Comparison of ENCODE assay signal across 14 cellular contexts in the genomic region with DNA sequence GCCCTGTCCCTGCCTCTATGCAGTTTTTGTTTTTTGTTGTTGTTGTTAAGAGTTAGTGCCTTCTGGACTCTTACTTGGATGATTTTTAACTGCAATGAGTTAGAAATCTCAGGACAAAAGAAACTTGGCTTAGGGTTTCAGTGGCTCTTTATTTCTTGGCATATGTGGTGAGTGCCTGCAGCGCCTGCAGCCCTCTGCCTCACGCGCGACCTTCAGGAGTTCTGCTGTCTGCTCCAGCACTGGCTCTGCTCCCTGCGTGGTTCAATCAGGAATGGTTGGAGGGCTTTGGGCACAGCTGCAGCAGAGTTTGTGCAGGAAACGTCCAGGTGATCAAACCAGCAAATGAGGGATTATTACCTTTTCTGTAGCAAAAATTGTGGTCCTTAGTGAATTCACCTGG. TPM values are rescaled to one million over a fixed set of nuclear protein-coding genes. Genes with fewer than 3 reads are reported as not detected.
DNase-seq lines count a peak whose midpoint lies in the region; ATAC-seq and TF ChIP-seq lines count a peak whose summit lies in the region.
"Had no signal": no experiment of that assay in that cellular context is flagged by ENCODE, and none has a peak within 500 bp of the region (broad histone marks: within the 10 kb centered on the region; RNA-seq: fewer than 3 reads in every experiment).

No MANE protein-coding gene starts in this region.

- intact Hi-C loops in heart left ventricle (cut with DNase I) = no loop called here
- intact Hi-C loops in cardiac septum (cut with DNase I) = no loop called here

- WGBS in heart left ventricle, 4 donors = 42 to 66% (median 55%) methylated on average over 6 of the region's 6 CpGs

- no peaks in the 10 kb centered on the region for H3K36me3 ChIP-seq in heart left ventricle
- H3K36me3 ChIP-seq: SJSA1 had no signal

- ATAC-seq in heart left ventricle (peak in 3 of 4 donors; percentile 70 to 80 (median 73)), HG03342 (IDR thresholded peaks at IDR 0.05; ENCODE audit: unreplicated experiment) (no peak)

- no peaks in the 10 kb centered on the region for H3K27me3 ChIP-seq in heart left ventricle
- H3K27me3 ChIP-seq in layer of hippocampus (ENCODE audit: control insufficient read depth, insufficient read depth, low read length) = no peaks in the 10 kb centered on the region
- H3K27me3 ChIP-seq: SJSA1 had no signal

- H3K27ac ChIP-seq in heart left ventricle (no peak overlapping the region), cingulate gyrus (ENCODE audit: low read depth, low read length) (peak overlapping the region; percentile 42), layer of hippocampus (ENCODE audit: low read depth, low read length) (peak overlapping the region; percentile 42), temporal lobe (ENCODE audit: low read depth, low read length) (peak overlapping the region; percentile 78)
- H3K27ac ChIP-seq: SJSA1 had no signal

- TF ChIP-seq CTCF in heart left ventricle (IDR thresholded peaks at IDR 0.05) = no peak

- peak in 2 of 5 donors; percentile 36 to 53 for DNase-seq in heart left ventricle
- no peak for DNase-seq in cardiac septum (ENCODE audit: low spot score)
- DNase-seq in DMS153 treated with DMSO at 0.1 percent for 48 hours (lab: John Stamatoyannopoulos, UW; ENCODE audit: unreplicated experiment) = no peak
- DNase-seq in stimulated activated CD4-positive, alpha-beta T cell treated with anti-CD3 and anti-CD28 coated beads, Interleukin-1b, Interleukin-23, amount 100 ng/mL, for 48 hours = no peak
- DNase-seq: KBM-7, NCI-H146, NCI-H226, NCI-H526 treated with DMSO at 0.1 percent for 48 hours, RPMI8226 had no signal

- no peaks in the 10 kb centered on the region for H3K9me3 ChIP-seq in heart left ventricle
- H3K9me3 ChIP-seq: SJSA1 had no signal

- peaks cover 0 to 34% (median 13%) of the 10 kb centered on the region in 12 donors for H3K4me1 ChIP-seq in heart left ventricle
- H3K4me1 ChIP-seq: SJSA1 had no signal

- TF ChIP-seq POLR2A in heart left ventricle (IDR thresholded peaks at IDR 0.05) = no peak

- H3K4me3 ChIP-seq in heart left ventricle = no peak overlapping the region
- H3K4me3 ChIP-seq: SJSA1 had no signal

RNA-seq across cellular contexts. Expression of gene PPM1H, which starts 19.8 kb away (rescaled TPM):
- total RNA-seq in heart left ventricle = 1 to 10 TPM; 4.2 to 9.6 (median 5.8) TPM
- 1 to 10 TPM; 1.3 to 1.4 TPM for polyA plus RNA-seq in heart left ventricle
- total RNA-seq in cardiac septum = 4.0 TPM
- total RNA-seq in temporal lobe = 10.1 TPM

Comparison
In these comparisons a context has a peak if more than half of its experiments do, and no peak if none do; other contexts are left out.
1. H3K27ac ChIP-seq: peak in cingulate gyrus (single experiment), layer of hippocampus (single experiment) and temporal lobe (single experiment); none in heart left ventricle (0 of 12).